In genomic region chr15:84661001-84661400, GRCh38 we compare ENCODE assay signal across 17 cellular contexts. TPM values are rescaled to one million over a fixed set of nuclear protein-coding genes. Genes with fewer than 3 reads are reported as not detected.
DNase-seq lines count a peak whose midpoint lies in the region; ATAC-seq and TF ChIP-seq lines count a peak whose summit lies in the region.
"Had no signal": no experiment of that assay in that cellular context is flagged by ENCODE, and none has a peak within 500 bp of the region (broad histone marks: within the 10 kb centered on the region; RNA-seq: fewer than 3 reads in every experiment).

No MANE protein-coding gene starts in this region.

- H3K27ac Mint-ChIP-seq in T-helper 17 cell = no peak overlapping the region
- H3K27ac Mint-ChIP-seq: GM23338 had no signal

- peaks cover 0 to 16% of the 10 kb centered on the region in 2 donors for H3K36me3 ChIP-seq in gastroesophageal sphincter

- TF ChIP-seq CTCF in 22Rv1 (IDR thresholded peaks at IDR 0.05) (no peak), gastroesophageal sphincter (IDR thresholded peaks at IDR 0.05) (no peak)

- no peak for ATAC-seq in T-helper 17 cell
- ATAC-seq in GM19467 (IDR thresholded peaks at IDR 0.05; ENCODE audit: unreplicated experiment) = no peak
- no peak for ATAC-seq in GM18498 (IDR thresholded peaks at IDR 0.05; ENCODE audit: unreplicated experiment)
- no peak for ATAC-seq in gastroesophageal sphincter
- ATAC-seq: A549, GM23338, HCT116 had no signal

- TF ChIP-seq POLR2A in gastroesophageal sphincter (IDR thresholded peaks at IDR 0.05) = no peak

- H3K4me3 ChIP-seq in gastroesophageal sphincter = no peak overlapping the region
- H3K4me3 ChIP-seq: A549, GM23338 had no signal

- H3K9me3 ChIP-seq in T-helper 17 cell (ENCODE audit: control insufficient read depth, low read length, poor library complexity, severe bottlenecking) (no peaks in the 10 kb centered on the region), gastroesophageal sphincter (no peaks in the 10 kb centered on the region)
- H3K9me3 ChIP-seq: A549, Caco-2 had no signal

- peak overlapping the region; percentile 53 for H3K4me3 Mint-ChIP-seq in T-helper 17 cell
- H3K4me3 Mint-ChIP-seq: CD4-positive, alpha-beta memory T cell; GM23338; H9 had no signal

- H3K4me1 Mint-ChIP-seq in T-helper 17 cell = peaks cover 12% of the 10 kb centered on the region

- H3K27me3 ChIP-seq in gastroesophageal sphincter = no peaks in the 10 kb centered on the region

- H3K36me3 Mint-ChIP-seq in T-helper 17 cell (ENCODE audit: low read depth) = no peaks in the 10 kb centered on the region

- peak overlapping the region; percentile 95 for H3K27ac ChIP-seq in 22Rv1
- no peak overlapping the region for H3K27ac ChIP-seq in gastroesophageal sphincter
- H3K27ac ChIP-seq: A549 had no signal

- DNase-seq in T-helper 17 cell = no peak
- DNase-seq in mesenteric fat pad (ENCODE audit: low spot score) = peak; percentile 35
- DNase-seq: 8988T; ACHN; C1 segment of cervical spinal cord; Caco-2; CD4-positive, alpha-beta memory T cell; DMS153; DND-41; H9 had no signal

- 88 to 90% methylated on average over 2 to 3 of the region's 10 CpGs for WGBS in gastroesophageal sphincter (ENCODE audit: low coverage in 1 of 2), 2 donors

- TF ChIP-seq EP300 in gastroesophageal sphincter (IDR thresholded peaks at IDR 0.05) = no peak

- H3K4me1 ChIP-seq in gastroesophageal sphincter = peaks cover 0 to 23% (median 5%) of the 10 kb centered on the region in 3 donors

- H3K27me3 Mint-ChIP-seq in T-helper 17 cell = no peaks in the 10 kb centered on the region
- H3K27me3 Mint-ChIP-seq: CD4-positive, alpha-beta memory T cell had no signal

RNA-seq across cellular contexts. Expression of gene NMB, which starts 3.0 kb away (rescaled TPM):
- total RNA-seq in T-helper 17 cell (1 to 10 TPM; 2.0 to 3.3 TPM), mesenteric fat pad (67.0 TPM), gastroesophageal sphincter (1 to 10 TPM; 2.1 to 4.6 (median 3.9) TPM)

RNA-seq across cellular contexts. Expression of gene WDR73, which starts 6.9 kb away (rescaled TPM):
- total RNA-seq in T-helper 17 cell (10 to 100 TPM; 26.0 to 29.8 TPM), mesenteric fat pad (20.3 TPM), gastroesophageal sphincter (10 to 100 TPM; 12.6 to 43.3 (median 20.2) TPM)

RNA-seq across cellular contexts. Expression of gene SEC11A, which starts 54.9 kb away (rescaled TPM):
- total RNA-seq in T-helper 17 cell = 10 to 100 TPM; 53.1 to 67.7 TPM
- total RNA-seq in mesenteric fat pad = 142 TPM
- total RNA-seq in gastroesophageal sphincter = 100 to 1,000 TPM in 2 of 4 donors, 10 to 100 TPM in 2; 63.3 to 139 (median 99.4) TPM

Comparison
In these comparisons a context has a peak if more than half of its experiments do, and no peak if none do; other contexts are left out.
1. RNA of gene NMB, which starts 3.0 kb away (total RNA-seq): 67.0 TPM in mesenteric fat pad (single experiment); 2.1 to 4.6 TPM in gastroesophageal sphincter and 2.0 to 3.3 TPM in T-helper 17 cell; every median in the first group is over 10 times any median in the second.